Comparison of ENCODE assay signal across 1 cellular context in the genomic region with DNA sequence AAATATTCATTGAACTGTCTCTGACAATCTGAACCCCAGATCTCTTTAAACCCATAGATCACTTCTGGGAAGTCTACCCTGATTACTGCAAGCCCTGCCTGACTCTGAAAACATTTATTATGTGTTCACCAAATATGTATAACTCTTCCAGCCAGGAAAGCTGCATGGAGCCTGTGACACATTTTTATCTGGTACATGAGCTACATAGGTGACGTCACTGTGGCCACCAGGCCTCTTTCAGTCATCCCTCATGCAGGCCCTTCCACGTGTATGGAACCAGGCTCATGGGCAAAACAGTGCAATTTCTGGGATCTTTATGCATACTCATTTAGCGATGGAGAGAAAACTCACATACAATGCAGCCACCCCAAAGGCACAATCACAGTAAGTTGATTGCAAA.
A peak's percentile ranks its signal among the peaks of the same experiment; 100 is the strongest.
TF ChIP-seq lines count a peak whose summit lies in the region.

No MANE protein-coding gene starts in this region.

TF ChIP-seq in HepG2, 621 proteins besides CTCF, POLR2A, EP300 and RAD21 (continued from another document):
- TF ChIP-seq, protein P1, sequence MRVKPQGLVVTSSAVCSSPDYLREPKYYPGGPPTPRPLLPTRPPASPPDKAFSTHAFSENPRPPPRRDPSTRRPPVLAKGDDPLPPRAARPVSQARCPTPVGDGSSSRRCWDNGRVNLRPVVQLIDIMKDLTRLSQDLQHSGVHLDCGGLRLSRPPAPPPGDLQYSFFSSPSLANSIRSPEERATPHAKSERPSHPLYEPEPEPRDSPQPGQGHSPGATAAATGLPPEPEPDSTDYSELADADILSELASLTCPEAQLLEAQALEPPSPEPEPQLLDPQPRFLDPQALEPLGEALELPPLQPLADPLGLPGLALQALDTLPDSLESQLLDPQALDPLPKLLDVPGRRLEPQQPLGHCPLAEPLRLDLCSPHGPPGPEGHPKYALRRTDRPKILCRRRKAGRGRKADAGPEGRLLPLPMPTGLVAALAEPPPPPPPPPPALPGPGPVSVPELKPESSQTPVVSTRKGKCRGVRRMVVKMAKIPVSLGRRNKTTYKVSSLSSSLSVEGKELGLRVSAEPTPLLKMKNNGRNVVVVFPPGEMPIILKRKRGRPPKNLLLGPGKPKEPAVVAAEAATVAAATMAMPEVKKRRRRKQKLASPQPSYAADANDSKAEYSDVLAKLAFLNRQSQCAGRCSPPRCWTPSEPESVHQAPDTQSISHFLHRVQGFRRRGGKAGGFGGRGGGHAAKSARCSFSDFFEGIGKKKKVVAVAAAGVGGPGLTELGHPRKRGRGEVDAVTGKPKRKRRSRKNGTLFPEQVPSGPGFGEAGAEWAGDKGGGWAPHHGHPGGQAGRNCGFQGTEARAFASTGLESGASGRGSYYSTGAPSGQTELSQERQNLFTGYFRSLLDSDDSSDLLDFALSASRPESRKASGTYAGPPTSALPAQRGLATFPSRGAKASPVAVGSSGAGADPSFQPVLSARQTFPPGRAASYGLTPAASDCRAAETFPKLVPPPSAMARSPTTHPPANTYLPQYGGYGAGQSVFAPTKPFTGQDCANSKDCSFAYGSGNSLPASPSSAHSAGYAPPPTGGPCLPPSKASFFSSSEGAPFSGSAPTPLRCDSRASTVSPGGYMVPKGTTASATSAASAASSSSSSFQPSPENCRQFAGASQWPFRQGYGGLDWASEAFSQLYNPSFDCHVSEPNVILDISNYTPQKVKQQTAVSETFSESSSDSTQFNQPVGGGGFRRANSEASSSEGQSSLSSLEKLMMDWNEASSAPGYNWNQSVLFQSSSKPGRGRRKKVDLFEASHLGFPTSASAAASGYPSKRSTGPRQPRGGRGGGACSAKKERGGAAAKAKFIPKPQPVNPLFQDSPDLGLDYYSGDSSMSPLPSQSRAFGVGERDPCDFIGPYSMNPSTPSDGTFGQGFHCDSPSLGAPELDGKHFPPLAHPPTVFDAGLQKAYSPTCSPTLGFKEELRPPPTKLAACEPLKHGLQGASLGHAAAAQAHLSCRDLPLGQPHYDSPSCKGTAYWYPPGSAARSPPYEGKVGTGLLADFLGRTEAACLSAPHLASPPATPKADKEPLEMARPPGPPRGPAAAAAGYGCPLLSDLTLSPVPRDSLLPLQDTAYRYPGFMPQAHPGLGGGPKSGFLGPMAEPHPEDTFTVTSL (CRISPR knock-in tag; IDR thresholded peaks at IDR 0.05; ENCODE audit: borderline replicate concordance), result no peak
- TF ChIP-seq CREB1 (IDR thresholded peaks at IDR 0.05) (peak; percentile 92), CREB1 (CRISPR knock-in tag; IDR thresholded peaks at IDR 0.05) (no peak), DMTF1 (CRISPR knock-in tag; IDR thresholded peaks at IDR 0.05) (no peak), ATF7 (IDR thresholded peaks at IDR 0.05) (peak; percentile 89), ATF7 (CRISPR knock-in tag; IDR thresholded peaks at IDR 0.05) (no peak)
TF ChIP-seq in HepG2: peak in this region for 2.
